In genomic region chr1:19315378-19316206, GRCh38 we compare ENCODE assay signal across 1 cellular context.
TF ChIP-seq lines count a peak whose summit lies in the region.

No MANE protein-coding gene starts in this region.

TF ChIP-seq in K562, 482 proteins besides CTCF, POLR2A, EP300 and RAD21 (continued from another document and continues in another):
- TF ChIP-seq MAFG (tag; conservative IDR thresholded peaks at IDR 0.05) (peak; percentile 43; the same call in 1 of the 2 replicates), FOSL1 (tag; conservative IDR thresholded peaks at IDR 0.05) (peak; percentile 59), NFIC (IDR thresholded peaks at IDR 0.05) (0 out of 2 replicates have a peak, but pooled peaks have one; percentile 16), MAX (CRISPR knock-in tag; IDR thresholded peaks at IDR 0.05) (no peak; the same call in 1 of the 2 replicates), RREB1 (CRISPR knock-in tag; IDR thresholded peaks at IDR 0.05) (no peak), TBP (optimal IDR thresholded peaks at IDR 0.05; ENCODE audit: low read depth, low read length) (no peak), SRSF3 (IDR thresholded peaks at IDR 0.05; ENCODE audit: insufficient read depth, low read length) (no peak), NELFE (IDR thresholded peaks at IDR 0.05; ENCODE audit: insufficient read depth, insufficient read length) (no peak), JUNB (CRISPR knock-in tag; conservative IDR thresholded peaks at IDR 0.05) (no peak), GABPB1 (CRISPR knock-in tag; IDR thresholded peaks at IDR 0.05) (0 out of 2 replicates have a peak, but pooled peaks have one; percentile 30), CBFA2T2 (conservative IDR thresholded peaks at IDR 0.05) (no peak), SMARCA5 (IDR thresholded peaks at IDR 0.05) (no peak), MEF2A (IDR thresholded peaks at IDR 0.05; ENCODE audit: control insufficient read depth, low read depth, low read length) (no peak), ZNF444 (CRISPR knock-in tag; IDR thresholded peaks at IDR 0.05) (no peak), SUPT5H (IDR thresholded peaks at IDR 0.05) (0 out of 2 replicates have a peak, but pooled peaks have one; percentile 6)
- TF ChIP-seq, protein P1, sequence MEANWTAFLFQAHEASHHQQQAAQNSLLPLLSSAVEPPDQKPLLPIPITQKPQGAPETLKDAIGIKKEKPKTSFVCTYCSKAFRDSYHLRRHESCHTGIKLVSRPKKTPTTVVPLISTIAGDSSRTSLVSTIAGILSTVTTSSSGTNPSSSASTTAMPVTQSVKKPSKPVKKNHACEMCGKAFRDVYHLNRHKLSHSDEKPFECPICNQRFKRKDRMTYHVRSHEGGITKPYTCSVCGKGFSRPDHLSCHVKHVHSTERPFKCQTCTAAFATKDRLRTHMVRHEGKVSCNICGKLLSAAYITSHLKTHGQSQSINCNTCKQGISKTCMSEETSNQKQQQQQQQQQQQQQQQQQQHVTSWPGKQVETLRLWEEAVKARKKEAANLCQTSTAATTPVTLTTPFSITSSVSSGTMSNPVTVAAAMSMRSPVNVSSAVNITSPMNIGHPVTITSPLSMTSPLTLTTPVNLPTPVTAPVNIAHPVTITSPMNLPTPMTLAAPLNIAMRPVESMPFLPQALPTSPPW (CRISPR knock-in tag; IDR thresholded peaks at IDR 0.05), result no peak
- TF ChIP-seq, protein P2, sequence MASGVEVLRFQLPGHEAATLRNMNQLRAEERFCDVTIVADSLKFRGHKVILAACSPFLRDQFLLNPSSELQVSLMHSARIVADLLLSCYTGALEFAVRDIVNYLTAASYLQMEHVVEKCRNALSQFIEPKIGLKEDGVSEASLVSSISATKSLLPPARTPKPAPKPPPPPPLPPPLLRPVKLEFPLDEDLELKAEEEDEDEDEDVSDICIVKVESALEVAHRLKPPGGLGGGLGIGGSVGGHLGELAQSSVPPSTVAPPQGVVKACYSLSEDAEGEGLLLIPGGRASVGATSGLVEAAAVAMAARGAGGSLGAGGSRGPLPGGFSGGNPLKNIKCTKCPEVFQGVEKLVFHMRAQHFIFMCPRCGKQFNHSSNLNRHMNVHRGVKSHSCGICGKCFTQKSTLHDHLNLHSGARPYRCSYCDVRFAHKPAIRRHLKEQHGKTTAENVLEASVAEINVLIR (CRISPR knock-in tag; IDR thresholded peaks at IDR 0.05), result no peak
- TF ChIP-seq, protein P3, sequence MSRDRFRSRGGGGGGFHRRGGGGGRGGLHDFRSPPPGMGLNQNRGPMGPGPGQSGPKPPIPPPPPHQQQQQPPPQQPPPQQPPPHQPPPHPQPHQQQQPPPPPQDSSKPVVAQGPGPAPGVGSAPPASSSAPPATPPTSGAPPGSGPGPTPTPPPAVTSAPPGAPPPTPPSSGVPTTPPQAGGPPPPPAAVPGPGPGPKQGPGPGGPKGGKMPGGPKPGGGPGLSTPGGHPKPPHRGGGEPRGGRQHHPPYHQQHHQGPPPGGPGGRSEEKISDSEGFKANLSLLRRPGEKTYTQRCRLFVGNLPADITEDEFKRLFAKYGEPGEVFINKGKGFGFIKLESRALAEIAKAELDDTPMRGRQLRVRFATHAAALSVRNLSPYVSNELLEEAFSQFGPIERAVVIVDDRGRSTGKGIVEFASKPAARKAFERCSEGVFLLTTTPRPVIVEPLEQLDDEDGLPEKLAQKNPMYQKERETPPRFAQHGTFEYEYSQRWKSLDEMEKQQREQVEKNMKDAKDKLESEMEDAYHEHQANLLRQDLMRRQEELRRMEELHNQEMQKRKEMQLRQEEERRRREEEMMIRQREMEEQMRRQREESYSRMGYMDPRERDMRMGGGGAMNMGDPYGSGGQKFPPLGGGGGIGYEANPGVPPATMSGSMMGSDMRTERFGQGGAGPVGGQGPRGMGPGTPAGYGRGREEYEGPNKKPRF (IDR thresholded peaks at IDR 0.05; ENCODE audit: low read depth, low read length), result no peak
- TF ChIP-seq, protein P4, sequence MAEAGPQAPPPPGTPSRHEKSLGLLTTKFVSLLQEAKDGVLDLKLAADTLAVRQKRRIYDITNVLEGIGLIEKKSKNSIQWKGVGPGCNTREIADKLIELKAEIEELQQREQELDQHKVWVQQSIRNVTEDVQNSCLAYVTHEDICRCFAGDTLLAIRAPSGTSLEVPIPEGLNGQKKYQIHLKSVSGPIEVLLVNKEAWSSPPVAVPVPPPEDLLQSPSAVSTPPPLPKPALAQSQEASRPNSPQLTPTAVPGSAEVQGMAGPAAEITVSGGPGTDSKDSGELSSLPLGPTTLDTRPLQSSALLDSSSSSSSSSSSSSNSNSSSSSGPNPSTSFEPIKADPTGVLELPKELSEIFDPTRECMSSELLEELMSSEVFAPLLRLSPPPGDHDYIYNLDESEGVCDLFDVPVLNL (CRISPR knock-in tag; IDR thresholded peaks at IDR 0.05; ENCODE audit: low read depth), result no peak
- TF ChIP-seq, protein P5, sequence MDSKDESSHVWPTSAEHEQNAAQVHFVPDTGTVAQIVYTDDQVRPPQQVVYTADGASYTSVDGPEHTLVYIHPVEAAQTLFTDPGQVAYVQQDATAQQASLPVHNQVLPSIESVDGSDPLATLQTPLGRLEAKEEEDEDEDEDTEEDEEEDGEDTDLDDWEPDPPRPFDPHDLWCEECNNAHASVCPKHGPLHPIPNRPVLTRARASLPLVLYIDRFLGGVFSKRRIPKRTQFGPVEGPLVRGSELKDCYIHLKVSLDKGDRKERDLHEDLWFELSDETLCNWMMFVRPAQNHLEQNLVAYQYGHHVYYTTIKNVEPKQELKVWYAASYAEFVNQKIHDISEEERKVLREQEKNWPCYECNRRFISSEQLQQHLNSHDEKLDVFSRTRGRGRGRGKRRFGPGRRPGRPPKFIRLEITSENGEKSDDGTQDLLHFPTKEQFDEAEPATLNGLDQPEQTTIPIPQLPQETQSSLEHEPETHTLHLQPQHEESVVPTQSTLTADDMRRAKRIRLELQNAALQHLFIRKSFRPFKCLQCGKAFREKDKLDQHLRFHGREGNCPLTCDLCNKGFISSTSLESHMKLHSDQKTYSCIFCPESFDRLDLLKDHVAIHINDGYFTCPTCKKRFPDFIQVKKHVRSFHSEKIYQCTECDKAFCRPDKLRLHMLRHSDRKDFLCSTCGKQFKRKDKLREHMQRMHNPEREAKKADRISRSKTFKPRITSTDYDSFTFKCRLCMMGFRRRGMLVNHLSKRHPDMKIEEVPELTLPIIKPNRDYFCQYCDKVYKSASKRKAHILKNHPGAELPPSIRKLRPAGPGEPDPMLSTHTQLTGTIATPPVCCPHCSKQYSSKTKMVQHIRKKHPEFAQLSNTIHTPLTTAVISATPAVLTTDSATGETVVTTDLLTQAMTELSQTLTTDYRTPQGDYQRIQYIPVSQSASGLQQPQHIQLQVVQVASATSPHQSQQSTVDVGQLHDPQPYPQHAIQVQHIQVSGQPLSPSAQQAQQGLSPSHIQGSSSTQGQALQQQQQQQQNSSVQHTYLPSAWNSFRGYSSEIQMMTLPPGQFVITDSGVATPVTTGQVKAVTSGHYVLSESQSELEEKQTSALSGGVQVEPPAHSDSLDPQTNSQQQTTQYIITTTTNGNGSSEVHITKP (IDR thresholded peaks at IDR 0.05; ENCODE audit: partially characterized antibody), result no peak
- TF ChIP-seq, protein P6, sequence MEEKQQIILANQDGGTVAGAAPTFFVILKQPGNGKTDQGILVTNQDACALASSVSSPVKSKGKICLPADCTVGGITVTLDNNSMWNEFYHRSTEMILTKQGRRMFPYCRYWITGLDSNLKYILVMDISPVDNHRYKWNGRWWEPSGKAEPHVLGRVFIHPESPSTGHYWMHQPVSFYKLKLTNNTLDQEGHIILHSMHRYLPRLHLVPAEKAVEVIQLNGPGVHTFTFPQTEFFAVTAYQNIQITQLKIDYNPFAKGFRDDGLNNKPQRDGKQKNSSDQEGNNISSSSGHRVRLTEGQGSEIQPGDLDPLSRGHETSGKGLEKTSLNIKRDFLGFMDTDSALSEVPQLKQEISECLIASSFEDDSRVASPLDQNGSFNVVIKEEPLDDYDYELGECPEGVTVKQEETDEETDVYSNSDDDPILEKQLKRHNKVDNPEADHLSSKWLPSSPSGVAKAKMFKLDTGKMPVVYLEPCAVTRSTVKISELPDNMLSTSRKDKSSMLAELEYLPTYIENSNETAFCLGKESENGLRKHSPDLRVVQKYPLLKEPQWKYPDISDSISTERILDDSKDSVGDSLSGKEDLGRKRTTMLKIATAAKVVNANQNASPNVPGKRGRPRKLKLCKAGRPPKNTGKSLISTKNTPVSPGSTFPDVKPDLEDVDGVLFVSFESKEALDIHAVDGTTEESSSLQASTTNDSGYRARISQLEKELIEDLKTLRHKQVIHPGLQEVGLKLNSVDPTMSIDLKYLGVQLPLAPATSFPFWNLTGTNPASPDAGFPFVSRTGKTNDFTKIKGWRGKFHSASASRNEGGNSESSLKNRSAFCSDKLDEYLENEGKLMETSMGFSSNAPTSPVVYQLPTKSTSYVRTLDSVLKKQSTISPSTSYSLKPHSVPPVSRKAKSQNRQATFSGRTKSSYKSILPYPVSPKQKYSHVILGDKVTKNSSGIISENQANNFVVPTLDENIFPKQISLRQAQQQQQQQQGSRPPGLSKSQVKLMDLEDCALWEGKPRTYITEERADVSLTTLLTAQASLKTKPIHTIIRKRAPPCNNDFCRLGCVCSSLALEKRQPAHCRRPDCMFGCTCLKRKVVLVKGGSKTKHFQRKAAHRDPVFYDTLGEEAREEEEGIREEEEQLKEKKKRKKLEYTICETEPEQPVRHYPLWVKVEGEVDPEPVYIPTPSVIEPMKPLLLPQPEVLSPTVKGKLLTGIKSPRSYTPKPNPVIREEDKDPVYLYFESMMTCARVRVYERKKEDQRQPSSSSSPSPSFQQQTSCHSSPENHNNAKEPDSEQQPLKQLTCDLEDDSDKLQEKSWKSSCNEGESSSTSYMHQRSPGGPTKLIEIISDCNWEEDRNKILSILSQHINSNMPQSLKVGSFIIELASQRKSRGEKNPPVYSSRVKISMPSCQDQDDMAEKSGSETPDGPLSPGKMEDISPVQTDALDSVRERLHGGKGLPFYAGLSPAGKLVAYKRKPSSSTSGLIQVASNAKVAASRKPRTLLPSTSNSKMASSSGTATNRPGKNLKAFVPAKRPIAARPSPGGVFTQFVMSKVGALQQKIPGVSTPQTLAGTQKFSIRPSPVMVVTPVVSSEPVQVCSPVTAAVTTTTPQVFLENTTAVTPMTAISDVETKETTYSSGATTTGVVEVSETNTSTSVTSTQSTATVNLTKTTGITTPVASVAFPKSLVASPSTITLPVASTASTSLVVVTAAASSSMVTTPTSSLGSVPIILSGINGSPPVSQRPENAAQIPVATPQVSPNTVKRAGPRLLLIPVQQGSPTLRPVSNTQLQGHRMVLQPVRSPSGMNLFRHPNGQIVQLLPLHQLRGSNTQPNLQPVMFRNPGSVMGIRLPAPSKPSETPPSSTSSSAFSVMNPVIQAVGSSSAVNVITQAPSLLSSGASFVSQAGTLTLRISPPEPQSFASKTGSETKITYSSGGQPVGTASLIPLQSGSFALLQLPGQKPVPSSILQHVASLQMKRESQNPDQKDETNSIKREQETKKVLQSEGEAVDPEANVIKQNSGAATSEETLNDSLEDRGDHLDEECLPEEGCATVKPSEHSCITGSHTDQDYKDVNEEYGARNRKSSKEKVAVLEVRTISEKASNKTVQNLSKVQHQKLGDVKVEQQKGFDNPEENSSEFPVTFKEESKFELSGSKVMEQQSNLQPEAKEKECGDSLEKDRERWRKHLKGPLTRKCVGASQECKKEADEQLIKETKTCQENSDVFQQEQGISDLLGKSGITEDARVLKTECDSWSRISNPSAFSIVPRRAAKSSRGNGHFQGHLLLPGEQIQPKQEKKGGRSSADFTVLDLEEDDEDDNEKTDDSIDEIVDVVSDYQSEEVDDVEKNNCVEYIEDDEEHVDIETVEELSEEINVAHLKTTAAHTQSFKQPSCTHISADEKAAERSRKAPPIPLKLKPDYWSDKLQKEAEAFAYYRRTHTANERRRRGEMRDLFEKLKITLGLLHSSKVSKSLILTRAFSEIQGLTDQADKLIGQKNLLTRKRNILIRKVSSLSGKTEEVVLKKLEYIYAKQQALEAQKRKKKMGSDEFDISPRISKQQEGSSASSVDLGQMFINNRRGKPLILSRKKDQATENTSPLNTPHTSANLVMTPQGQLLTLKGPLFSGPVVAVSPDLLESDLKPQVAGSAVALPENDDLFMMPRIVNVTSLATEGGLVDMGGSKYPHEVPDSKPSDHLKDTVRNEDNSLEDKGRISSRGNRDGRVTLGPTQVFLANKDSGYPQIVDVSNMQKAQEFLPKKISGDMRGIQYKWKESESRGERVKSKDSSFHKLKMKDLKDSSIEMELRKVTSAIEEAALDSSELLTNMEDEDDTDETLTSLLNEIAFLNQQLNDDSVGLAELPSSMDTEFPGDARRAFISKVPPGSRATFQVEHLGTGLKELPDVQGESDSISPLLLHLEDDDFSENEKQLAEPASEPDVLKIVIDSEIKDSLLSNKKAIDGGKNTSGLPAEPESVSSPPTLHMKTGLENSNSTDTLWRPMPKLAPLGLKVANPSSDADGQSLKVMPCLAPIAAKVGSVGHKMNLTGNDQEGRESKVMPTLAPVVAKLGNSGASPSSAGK (IDR thresholded peaks at IDR 0.05), result no peak
